Comparison of ENCODE assay signal across 16 cellular contexts in the genomic region with DNA sequence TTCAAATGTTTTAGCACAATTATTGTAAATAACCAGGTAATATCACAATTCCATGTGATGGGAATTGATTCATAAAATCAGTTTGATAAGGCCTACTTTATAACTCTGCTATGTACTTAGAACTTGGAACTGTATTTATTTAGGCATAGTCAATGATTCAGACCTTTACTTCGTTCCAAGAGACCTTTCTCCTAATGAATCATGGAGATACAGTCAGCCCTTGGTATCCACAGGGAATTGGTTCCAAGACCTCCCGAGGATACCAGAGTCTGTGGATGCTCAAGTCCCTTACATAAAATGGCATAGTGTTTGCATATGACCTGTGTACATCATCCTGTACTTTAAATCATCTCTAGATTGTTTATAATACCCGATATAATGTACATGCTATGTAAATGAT.
DNase-seq lines count a peak whose midpoint lies in the region; ATAC-seq, FAIRE-seq and TF ChIP-seq lines count a peak whose summit lies in the region.
"Had no signal": no experiment of that assay in that cellular context is flagged by ENCODE, and none has a peak within 500 bp of the region (broad histone marks: within the 10 kb centered on the region; RNA-seq: fewer than 3 reads in every experiment).

No MANE protein-coding gene starts in this region.

- H3K4me3 ChIP-seq in AG10803 (ENCODE audit: low read length) (no peak overlapping the region), bronchial epithelial cell (ENCODE audit: low read depth, low read length) (no peak overlapping the region), right lobe of liver (no peak overlapping the region), body of pancreas (no peak overlapping the region), A673 (ENCODE audit: low read depth, low read length, poor library complexity, severe bottlenecking) (no peak overlapping the region)
- H3K4me3 ChIP-seq: coronary artery, left ventricle myocardium inferior, vagina had no signal

- intact Hi-C loops in right lobe of liver (cut with DNase I), result no loop called here
- intact Hi-C loops in body of pancreas (cut with DNase I), result no loop called here
- intact Hi-C loops in A673 (cut with micrococcal nuclease; ENCODE audit: unreplicated experiment), result no loop called here

- H3K27me3 ChIP-seq in bronchial epithelial cell (ENCODE audit: control insufficient read depth, insufficient read depth, low read length) (no peaks in the 10 kb centered on the region), right lobe of liver (no peaks in the 10 kb centered on the region), body of pancreas (no peaks in the 10 kb centered on the region), A673 (replicated peaks; ENCODE audit: insufficient read depth, low read depth, low read length, poor library complexity) (no peaks in the 10 kb centered on the region)
- H3K27me3 ChIP-seq: vagina had no signal

- BruUV-seq in A673 (replicated peaks; lab: Mats Ljungman, UMichigan), result no TSS peak

- POLR2A ChIA-PET in A673 (lab: Charles Lee; ENCODE audit: low non-redundant PET), result no interaction called here

- no peak for TF ChIP-seq POLR2A in right lobe of liver (IDR thresholded peaks at IDR 0.05)
- no peak for TF ChIP-seq POLR2A in body of pancreas (IDR thresholded peaks at IDR 0.05)
- TF ChIP-seq POLR2A in GM18505 (IDR thresholded peaks at IDR 0.05; ENCODE audit: borderline replicate concordance, extremely low read depth, insufficient read depth, insufficient read length), result no peak

- ATAC-seq in right lobe of liver (peak; percentile 14 to 68 (median 32)), body of pancreas (no peak), GM18505 (IDR thresholded peaks at IDR 0.05; ENCODE audit: unreplicated experiment) (no peak)

- H3K36me3 ChIP-seq in bronchial epithelial cell (ENCODE audit: control insufficient read depth, insufficient read depth, low read length), result no peaks in the 10 kb centered on the region
- H3K36me3 ChIP-seq in right lobe of liver, result peaks cover 0 to 20% (median 4%) of the 10 kb centered on the region in 4 donors
- peaks cover 0 to 3% of the 10 kb centered on the region in 2 donors for H3K36me3 ChIP-seq in body of pancreas (replicated peaks in 1 of 2; ENCODE audit: insufficient read depth in 1 of 2, low read depth in 2 of 2)
- H3K36me3 ChIP-seq in A673 (ENCODE audit: insufficient read depth, low read length, poor library complexity, severe bottlenecking), result no peaks in the 10 kb centered on the region

- FAIRE-seq in bronchial epithelial cell (lab: Jason Lieb, UNC), result no peak

- DNase-seq in AG10803 (ENCODE audit: low read depth) (peak; percentile 61), LHCN-M2 (ENCODE audit: low read depth) (peak; percentile 44), bronchial epithelial cell (ENCODE audit: low read depth) (peak; percentile 75), right lobe of liver (no peak), body of pancreas (no peak), A673 (ENCODE audit: low spot score) (no peak), anterior cingulate cortex (lab: John Stamatoyannopoulos, UW) (no peak)
- DNase-seq: activated T-cell treated with anti-CD3 and anti-CD28 coated beads, Interleukin-2, amount 50 U/mL, for 24 hours; C1 segment of cervical spinal cord; left ventricle myocardium inferior; NCI-H187 treated with DMSO at 0.1 percent for 48 hours; NCI-H526 treated with DMSO at 0.1 percent for 48 hours; posterior cingulate gyrus had no signal

- CTCF ChIA-PET in A673 (lab: Charles Lee), result no interaction called here

- peak overlapping the region in 2 of 3 donors; percentile 1 to 11 for H3K27ac ChIP-seq in right lobe of liver
- no peak overlapping the region for H3K27ac ChIP-seq in body of pancreas
- H3K27ac ChIP-seq in A673 (ENCODE audit: low read depth, low read length, poor library complexity, severe bottlenecking), result no peak overlapping the region
- H3K27ac ChIP-seq: coronary artery, left ventricle myocardium inferior, vagina had no signal

- no peak for TF ChIP-seq CTCF in AG10803 (conservative IDR thresholded peaks at IDR 0.05; ENCODE audit: low read length)
- no peak for TF ChIP-seq CTCF in bronchial epithelial cell (IDR thresholded peaks at IDR 0.05; ENCODE audit: insufficient read depth, low read length, severe bottlenecking)
- TF ChIP-seq CTCF in right lobe of liver (IDR thresholded peaks at IDR 0.05), result no peak
- no peak for TF ChIP-seq CTCF in body of pancreas (IDR thresholded peaks at IDR 0.05)
- TF ChIP-seq CTCF in A673 (conservative IDR thresholded peaks at IDR 0.05; ENCODE audit: low read depth, low read length), result no peak

- H3K4me1 ChIP-seq in right lobe of liver (peaks cover 0 to 25% (median 13%) of the 10 kb centered on the region in 4 donors), body of pancreas (peaks cover 24% of the 10 kb centered on the region), A673 (ENCODE audit: insufficient read depth, low read length, poor library complexity, severe bottlenecking) (no peaks in the 10 kb centered on the region)
- H3K4me1 ChIP-seq: vagina had no signal

- H3K9me3 ChIP-seq in right lobe of liver, result no peaks in the 10 kb centered on the region
- H3K9me3 ChIP-seq in body of pancreas, result no peaks in the 10 kb centered on the region
- H3K9me3 ChIP-seq in A673 (ENCODE audit: low read depth, low read length, poor library complexity, severe bottlenecking), result no peaks in the 10 kb centered on the region
- H3K9me3 ChIP-seq: left ventricle myocardium inferior, vagina had no signal

- 50% methylated on average over 3 of the region's 3 CpGs for WGBS in right lobe of liver (ENCODE audit: insufficient coverage, low coverage, low lambda C conversion rate, missing lambda C conversion rate)
- WGBS in body of pancreas, 2 donors, result 49 to 55% methylated on average over 3 of the region's 3 CpGs

Comparison
In these comparisons a context has a peak if more than half of its experiments do, and no peak if none do; other contexts are left out.
1. DNase-seq: peak in AG10803 (single experiment), LHCN-M2 (single experiment) and bronchial epithelial cell (single experiment); none in right lobe of liver (0 of 3), body of pancreas (0 of 4), A673 (single experiment) and anterior cingulate cortex (0 of 58).
2. ATAC-seq: peak in right lobe of liver (4 of 4); none in body of pancreas (single experiment) and GM18505 (single experiment).
3. H3K27ac ChIP-seq: peak in right lobe of liver (2 of 3); none in body of pancreas (0 of 4) and A673 (single experiment).